Comparison of ENCODE assay signal across 12 cellular contexts in the genomic region with DNA sequence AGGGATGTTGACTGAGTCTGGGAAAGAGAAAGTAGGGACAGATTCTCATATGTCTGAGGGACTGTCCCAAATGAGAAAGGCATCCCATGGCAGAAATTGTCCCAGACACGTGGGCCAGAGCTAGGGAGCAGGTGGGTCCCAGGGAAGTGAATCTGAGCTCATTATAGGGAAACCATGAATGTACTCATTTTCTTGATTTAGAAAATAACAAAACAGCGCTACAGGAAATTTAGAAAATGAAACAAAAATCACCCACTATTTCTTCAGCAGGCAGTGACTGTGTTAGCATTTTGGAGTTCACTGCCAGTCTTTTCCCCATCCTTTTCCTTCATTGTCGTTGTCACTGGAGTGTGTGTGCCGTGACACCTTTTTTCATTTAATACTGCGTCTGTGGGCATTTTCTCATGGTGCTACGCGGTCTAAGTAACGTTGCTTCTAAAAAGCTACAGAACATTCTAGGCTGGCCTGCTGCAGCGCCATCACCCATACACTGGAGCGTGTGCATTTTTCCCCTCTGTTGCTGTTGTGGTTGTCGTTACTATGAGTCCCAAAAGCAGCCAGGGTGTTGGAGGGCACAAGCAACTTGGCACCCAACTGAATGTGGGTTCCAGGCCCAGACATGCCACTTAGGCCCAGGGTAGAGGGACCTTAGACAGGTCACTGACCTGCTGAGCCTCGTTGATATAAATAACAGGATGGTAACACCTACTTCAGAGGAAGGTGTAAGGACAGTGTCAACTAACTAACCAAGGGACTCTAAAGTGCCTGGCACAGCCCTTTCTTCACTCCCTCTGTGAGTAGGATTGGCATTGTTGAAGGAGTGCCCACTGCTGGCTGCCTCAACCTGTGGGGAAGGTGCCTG. TPM values are rescaled to one million over a fixed set of nuclear protein-coding genes. Genes with fewer than 3 reads are reported as not detected.
DNase-seq lines count a peak whose midpoint lies in the region; ATAC-seq and TF ChIP-seq lines count a peak whose summit lies in the region.
"Had no signal": no experiment of that assay in that cellular context is flagged by ENCODE, and none has a peak within 500 bp of the region (broad histone marks: within the 10 kb centered on the region; RNA-seq: fewer than 3 reads in every experiment).

No MANE protein-coding gene starts in this region.

- peak overlapping the region; percentile 99 for H3K4me2 ChIP-seq in BLaER1
- H3K4me2 ChIP-seq in mammary epithelial cell (ENCODE audit: insufficient read depth, low read depth, low read length), result peak overlapping the region; percentile 1

- H3K36me3 Mint-ChIP-seq in IgD-negative memory B cell, result peaks cover 5% of the 10 kb centered on the region
- H3K36me3 Mint-ChIP-seq in naive thymus-derived CD8-positive, alpha-beta T cell, result peaks cover 0 to 5% (median 0%) of the 10 kb centered on the region in 3 donors

- H3K27me3 Mint-ChIP-seq in IgD-negative memory B cell, result no peaks in the 10 kb centered on the region
- H3K27me3 Mint-ChIP-seq in naive thymus-derived CD8-positive, alpha-beta T cell, result peaks cover 0 to 2% (median 0%) of the 10 kb centered on the region in 5 donors

- H3K4me1 ChIP-seq in BLaER1 (peaks cover 89% of the 10 kb centered on the region), mammary epithelial cell (ENCODE audit: insufficient read depth, low read length) (peaks cover 62% of the 10 kb centered on the region)

- in situ Hi-C loops in mammary epithelial cell (cut with MboI; ENCODE audit: low sequenced_read_pairs in 2 of 2), result no loop called here

- no peaks in the 10 kb centered on the region for H3K9me3 Mint-ChIP-seq in IgD-negative memory B cell
- H3K9me3 Mint-ChIP-seq in naive thymus-derived CD8-positive, alpha-beta T cell, result no peaks in the 10 kb centered on the region

- H3K36me3 ChIP-seq in BLaER1 (no peaks in the 10 kb centered on the region), mammary epithelial cell (ENCODE audit: insufficient read depth, low read length) (no peaks in the 10 kb centered on the region), H7 (replicated peaks; ENCODE audit: control insufficient read depth, insufficient read depth, low read length) (no peaks in the 10 kb centered on the region)

- H3K27ac ChIP-seq in BLaER1 (peak overlapping the region; percentile 100), mammary epithelial cell (ENCODE audit: insufficient read depth, low read depth, low read length) (no peak overlapping the region)
- H3K27ac ChIP-seq: SJCRH30 had no signal

- DNase-seq in mammary epithelial cell (no peak), SIG-M5 (lab: John Stamatoyannopoulos, UW) (no peak), H7 (no peak), iPS-NIHi11 (ENCODE audit: low spot score) (no peak), sciatic nerve (ENCODE audit: low spot score) (no peak)
- DNase-seq in naive thymus-derived CD8-positive, alpha-beta T cell, result peak in 4 of 10 donors; percentile 39 to 49 (median 44)
- DNase-seq: amygdala, DMS79, SJCRH30 had no signal

- no TSS peak for BruUV-seq in mammary epithelial cell (replicated peaks; lab: Mats Ljungman, UMichigan)

- H4K20me1 ChIP-seq in BLaER1 (peaks cover 67% of the 10 kb centered on the region), mammary epithelial cell (ENCODE audit: insufficient read depth, low read length) (peaks cover 3% of the 10 kb centered on the region)

- TF ChIP-seq CTCF in mammary epithelial cell (conservative IDR thresholded peaks at IDR 0.05 in 1 of 2, IDR thresholded peaks at IDR 0.05 in 1 of 2; ENCODE audit: extremely low read depth in 1 of 2, insufficient read depth in 1 of 2, low read depth in 1 of 2, low read length in 2 of 2), result no peak

- no peaks in the 10 kb centered on the region for H3K27me3 ChIP-seq in BLaER1
- no peaks in the 10 kb centered on the region for H3K27me3 ChIP-seq in mammary epithelial cell (ENCODE audit: insufficient read depth, low read length)
- peaks cover 10% of the 10 kb centered on the region for H3K27me3 ChIP-seq in H7 (ENCODE audit: control insufficient read depth, insufficient read depth, low read length)
- H3K27me3 ChIP-seq: SJCRH30 had no signal

- H3K9ac ChIP-seq in BLaER1 (peak overlapping the region; percentile 98), mammary epithelial cell (ENCODE audit: insufficient read depth, low read length) (no peak overlapping the region)

- no peaks in the 10 kb centered on the region for H3K9me3 ChIP-seq in BLaER1
- H3K9me3 ChIP-seq in mammary epithelial cell (replicated peaks; ENCODE audit: insufficient read depth, low read length), result no peaks in the 10 kb centered on the region
- H3K9me3 ChIP-seq: SJCRH30 had no signal

- POLR2A ChIA-PET in naive thymus-derived CD8-positive, alpha-beta T cell (lab: Charles Lee), result interaction anchor here (0.5 to 32.7 kb wide), 9 partner anchors 2 to 170 kb away, joined by 3 to 1300 read pairs (median 8); a partner anchor contains a TSS

- WGBS in mammary epithelial cell (ENCODE audit: low coverage, missing lambda C conversion rate), result 79% methylated on average over 12 of the region's 12 CpGs

- peaks cover 78% of the 10 kb centered on the region for H3K79me2 ChIP-seq in mammary epithelial cell (ENCODE audit: insufficient read depth, low read length)

- ATAC-seq in naive thymus-derived CD8-positive, alpha-beta T cell, result no peak
- ATAC-seq in sciatic nerve, result no peak
- ATAC-seq: K562 had no signal

- H3K4me3 ChIP-seq in BLaER1, result peak overlapping the region; percentile 84
- H3K4me3 ChIP-seq in mammary epithelial cell (replicated peaks in 1 of 3; ENCODE audit: insufficient read depth in 1 of 3, low read depth in 2 of 3, low read length in 3 of 3), result no peak overlapping the region
- H3K4me3 ChIP-seq in H7 (ENCODE audit: insufficient read depth, low read depth, low read length), result no peak overlapping the region
- H3K4me3 ChIP-seq: K562, SJCRH30 had no signal

- H3K4me1 Mint-ChIP-seq in IgD-negative memory B cell, result peaks cover 30 to 53% (median 52%) of the 10 kb centered on the region in 3 donors
- peaks cover 49 to 77% (median 69%) of the 10 kb centered on the region in 4 donors for H3K4me1 Mint-ChIP-seq in naive thymus-derived CD8-positive, alpha-beta T cell

- H2AFZ ChIP-seq in mammary epithelial cell (ENCODE audit: low read depth, low read length), result no peak overlapping the region

- dilution Hi-C loops in mammary epithelial cell (cut with HindIII; ENCODE audit: low sequenced_read_pairs), result no loop called here

- H3K27ac Mint-ChIP-seq in IgD-negative memory B cell, result peak overlapping the region; percentile 72 to 100 (median 99)
- peak overlapping the region; percentile 94 to 99 (median 98) for H3K27ac Mint-ChIP-seq in naive thymus-derived CD8-positive, alpha-beta T cell

- H3K4me3 Mint-ChIP-seq in IgD-negative memory B cell, result peak overlapping the region; percentile 94 to 98 (median 96)
- peak overlapping the region; percentile 85 to 97 (median 93) for H3K4me3 Mint-ChIP-seq in naive thymus-derived CD8-positive, alpha-beta T cell

- CTCF ChIA-PET in mammary epithelial cell (lab: Charles Lee; ENCODE audit: low non-redundant PET), result no interaction called here

- intact Hi-C loops in mammary epithelial cell (cut with micrococcal nuclease), result loop anchor here (5.0 kb wide), 1 partner anchor 417 kb away; a partner anchor contains a TSS
- intact Hi-C loops in sciatic nerve (cut with DNase I), result no loop called here

RNA-seq across cellular contexts. Expression of a gene that starts 3.2 kb away (rescaled TPM):
- 214 TPM for polyA plus RNA-seq in IgD-negative memory B cell
- 10 to 100 TPM; 23.2 to 64.6 TPM for total RNA-seq in mammary epithelial cell
- 36.6 TPM for polyA plus RNA-seq in mammary epithelial cell
- 88.5 TPM for polyA minus RNA-seq in mammary epithelial cell
- 100 to 1,000 TPM; 220 TPM for total RNA-seq in naive thymus-derived CD8-positive, alpha-beta T cell
- polyA plus RNA-seq in naive thymus-derived CD8-positive, alpha-beta T cell, result 100 to 1,000 TPM in 1 of 3 donors, 10 to 100 TPM in 2; 70.8 to 124 (median 79.8) TPM
- 31.8 and 34.8 TPM in 2 replicates for total RNA-seq in H7 (2014; rRNA removed; shearing (Covaris generic))
- total RNA-seq in sciatic nerve, result 43.7 TPM

RNA-seq across cellular contexts. Expression of a gene that starts 27.6 kb away (rescaled TPM):
- polyA plus RNA-seq in IgD-negative memory B cell (not detected), mammary epithelial cell (not detected)
- total RNA-seq in mammary epithelial cell (under 1 TPM in 1 of 2 donors, not detected in 1; 0.14 TPM), sciatic nerve (not detected)
- polyA minus RNA-seq in mammary epithelial cell, result not detected
- under 1 TPM; 0.57 to 0.80 TPM for total RNA-seq in naive thymus-derived CD8-positive, alpha-beta T cell
- not detected for polyA plus RNA-seq in naive thymus-derived CD8-positive, alpha-beta T cell
- not detected in 2 replicates for total RNA-seq in H7 (2014; rRNA removed; shearing (Covaris generic))
- total RNA-seq: K562, SJCRH30 had no signal
- polyA plus RNA-seq: K562 had no signal

RNA-seq across cellular contexts. Expression of a gene that starts 36.4 kb away (rescaled TPM):
- not detected for polyA plus RNA-seq in IgD-negative memory B cell
- not detected for total RNA-seq in mammary epithelial cell
- polyA plus RNA-seq in mammary epithelial cell, result not detected
- polyA minus RNA-seq in mammary epithelial cell, result not detected
- not detected for total RNA-seq in naive thymus-derived CD8-positive, alpha-beta T cell
- polyA plus RNA-seq in naive thymus-derived CD8-positive, alpha-beta T cell, result not detected
- total RNA-seq in H7 (2014; rRNA removed; shearing (Covaris generic)), result not detected in 2 replicates
- not detected for total RNA-seq in sciatic nerve
- total RNA-seq: K562, SJCRH30 had no signal
- polyA plus RNA-seq: K562 had no signal

RNA-seq across cellular contexts. Expression of a gene that starts 41.3 kb away (rescaled TPM):
- polyA plus RNA-seq in IgD-negative memory B cell (not detected), mammary epithelial cell (not detected)
- total RNA-seq in mammary epithelial cell (not detected), sciatic nerve (not detected)
- not detected for polyA minus RNA-seq in mammary epithelial cell
- total RNA-seq in naive thymus-derived CD8-positive, alpha-beta T cell, result under 1 TPM; 0.39 to 0.44 TPM
- not detected for polyA plus RNA-seq in naive thymus-derived CD8-positive, alpha-beta T cell
- total RNA-seq in H7 (2014; rRNA removed; shearing (Covaris generic)), result 0.03 TPM in 1 of 2 replicates, not detected in the other
- total RNA-seq: K562, SJCRH30 had no signal
- polyA plus RNA-seq: K562 had no signal

RNA-seq across cellular contexts. Expression of a gene that starts 57.9 kb away (rescaled TPM):
- polyA plus RNA-seq in IgD-negative memory B cell, result 25.2 TPM
- 10 to 100 TPM; 20.0 to 26.3 TPM for total RNA-seq in mammary epithelial cell
- polyA plus RNA-seq in mammary epithelial cell, result 17.8 TPM
- 22.1 TPM for polyA minus RNA-seq in mammary epithelial cell
- total RNA-seq in naive thymus-derived CD8-positive, alpha-beta T cell, result 10 to 100 TPM; 82.8 to 83.6 TPM
- 10 to 100 TPM; 16.3 to 32.2 (median 16.6) TPM for polyA plus RNA-seq in naive thymus-derived CD8-positive, alpha-beta T cell
- 20.9 and 30.4 TPM in 2 replicates for total RNA-seq in H7 (2014; rRNA removed; shearing (Covaris generic))
- total RNA-seq in sciatic nerve, result 26.5 TPM
